In the genomic region with DNA sequence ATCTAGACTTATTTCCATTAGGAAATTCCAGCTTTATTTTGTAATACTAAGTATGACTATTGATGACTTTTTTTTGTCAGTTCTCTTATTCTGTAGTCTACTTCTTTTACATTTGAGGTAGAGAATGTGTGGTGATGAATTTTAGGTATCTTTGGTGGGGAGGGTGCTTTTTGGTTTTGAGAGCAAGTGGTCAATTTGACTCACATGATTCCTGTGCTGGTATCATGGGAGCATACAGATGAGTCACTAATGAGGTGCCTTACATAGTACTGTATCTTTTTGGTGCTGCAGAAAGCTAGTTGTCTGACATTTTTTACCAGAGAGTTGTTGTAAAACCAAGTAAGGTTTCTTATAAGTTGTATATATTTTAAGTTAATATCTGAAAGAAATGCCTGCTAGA, we compare ENCODE assay signal across 9 cellular contexts. TPM values are rescaled to one million over a fixed set of nuclear protein-coding genes. Genes with fewer than 3 reads are reported as not detected.
DNase-seq lines count a peak whose midpoint lies in the region; ATAC-seq and TF ChIP-seq lines count a peak whose summit lies in the region.
"Had no signal": no experiment of that assay in that cellular context is flagged by ENCODE, and none has a peak within 500 bp of the region (broad histone marks: within the 10 kb centered on the region; RNA-seq: fewer than 3 reads in every experiment).

No MANE protein-coding gene starts in this region.

- in situ Hi-C loops in GM13977 (cut with MboI; ENCODE audit: low pct_unique_long_range_greater_than_20kb, low sequenced_read_pairs, unreplicated experiment), result no loop called here

- H3K9me3 ChIP-seq in OCI-LY3 (ENCODE audit: insufficient read depth, low read length), result no peaks in the 10 kb centered on the region
- no peaks in the 10 kb centered on the region for H3K9me3 ChIP-seq in WERI-Rb-1 (ENCODE audit: severe bottlenecking)
- H3K9me3 ChIP-seq: thoracic aorta had no signal

- H3K79me2 ChIP-seq in OCI-LY3 (ENCODE audit: low read length), result peaks cover 75% of the 10 kb centered on the region

- DNase-seq in GM13977 (ENCODE audit: low spot score), result peak; percentile 56
- DNase-seq in lung microvascular endothelial cell (ENCODE audit: low read depth in 2 of 2), result peak; percentile 11 to 44
- no peak for DNase-seq in NCI-H2171 treated with DMSO at 0.1 percent for 48 hours (lab: John Stamatoyannopoulos, UW)
- no peak for DNase-seq in NCI-H2227 (lab: John Stamatoyannopoulos, UW; ENCODE audit: unreplicated experiment)
- no peak for DNase-seq in WERI-Rb-1
- no peak for DNase-seq in activated naive CD4-positive, alpha-beta T cell treated with Interleukin-2 at 50 U/mL for 16 hours

- TF ChIP-seq CTCF in GM13977 (IDR thresholded peaks at IDR 0.05; ENCODE audit: extremely low read depth, insufficient read depth, missing control alignments), result no peak
- TF ChIP-seq CTCF in OCI-LY3 (IDR thresholded peaks at IDR 0.05; ENCODE audit: low read depth, low read length), result no peak
- TF ChIP-seq CTCF in WERI-Rb-1 (IDR thresholded peaks at IDR 0.05; ENCODE audit: low read depth, low read length), result no peak

- no peaks in the 10 kb centered on the region for H3K27me3 ChIP-seq in OCI-LY3 (ENCODE audit: low read depth, low read length)
- no peaks in the 10 kb centered on the region for H3K27me3 ChIP-seq in WERI-Rb-1 (ENCODE audit: insufficient read depth, low read depth, severe bottlenecking)

- peaks cover 13% of the 10 kb centered on the region for H3K4me1 ChIP-seq in OCI-LY3 (ENCODE audit: low read length)

- H3K4me3 ChIP-seq in OCI-LY3 (ENCODE audit: low read length) (no peak overlapping the region), WERI-Rb-1 (ENCODE audit: low read depth, low read length) (no peak overlapping the region)
- H3K4me3 ChIP-seq: thoracic aorta had no signal

- H3K27ac ChIP-seq in OCI-LY3 (ENCODE audit: low read length) (no peak overlapping the region), WERI-Rb-1 (no peak overlapping the region)
- H3K27ac ChIP-seq: thoracic aorta had no signal

- peak; percentile 69 for ATAC-seq in GM21737 (IDR thresholded peaks at IDR 0.05; ENCODE audit: unreplicated experiment)

- H3K9ac ChIP-seq in OCI-LY3 (ENCODE audit: low read length), result no peak overlapping the region

- no peak overlapping the region for H2AFZ ChIP-seq in OCI-LY3 (ENCODE audit: low read depth, low read length)

- H3K4me2 ChIP-seq in OCI-LY3 (ENCODE audit: low read length), result peak overlapping the region; percentile 20; the same call in 1 of the 2 replicates

- H3K36me3 ChIP-seq in OCI-LY3 (replicated peaks; ENCODE audit: low read depth, low read length), result peaks cover 15% of the 10 kb centered on the region
- no peaks in the 10 kb centered on the region for H3K36me3 ChIP-seq in WERI-Rb-1
- H3K36me3 ChIP-seq: thoracic aorta had no signal

- H4K20me1 ChIP-seq in OCI-LY3 (ENCODE audit: insufficient read depth, low read length), result peaks cover 70% of the 10 kb centered on the region

RNA-seq across cellular contexts. Expression of gene ERBIN, which starts 35.3 kb away (rescaled TPM):
- 43.8 and 55.2 TPM in 2 replicates for total RNA-seq in lung microvascular endothelial cell

Comparison
In these comparisons a context has a peak if more than half of its experiments do, and no peak if none do; other contexts are left out.
1. DNase-seq: peak in GM13977 (single experiment) and lung microvascular endothelial cell (2 of 2); none in NCI-H2171 treated with DMSO at 0.1 percent for 48 hours (single experiment), NCI-H2227 (single experiment), WERI-Rb-1 (single experiment) and activated naive CD4-positive, alpha-beta T cell treated with Interleukin-2 at 50 U/mL for 16 hours (single experiment).